Comparison of ENCODE assay signal across 2 cellular contexts in the genomic region with DNA sequence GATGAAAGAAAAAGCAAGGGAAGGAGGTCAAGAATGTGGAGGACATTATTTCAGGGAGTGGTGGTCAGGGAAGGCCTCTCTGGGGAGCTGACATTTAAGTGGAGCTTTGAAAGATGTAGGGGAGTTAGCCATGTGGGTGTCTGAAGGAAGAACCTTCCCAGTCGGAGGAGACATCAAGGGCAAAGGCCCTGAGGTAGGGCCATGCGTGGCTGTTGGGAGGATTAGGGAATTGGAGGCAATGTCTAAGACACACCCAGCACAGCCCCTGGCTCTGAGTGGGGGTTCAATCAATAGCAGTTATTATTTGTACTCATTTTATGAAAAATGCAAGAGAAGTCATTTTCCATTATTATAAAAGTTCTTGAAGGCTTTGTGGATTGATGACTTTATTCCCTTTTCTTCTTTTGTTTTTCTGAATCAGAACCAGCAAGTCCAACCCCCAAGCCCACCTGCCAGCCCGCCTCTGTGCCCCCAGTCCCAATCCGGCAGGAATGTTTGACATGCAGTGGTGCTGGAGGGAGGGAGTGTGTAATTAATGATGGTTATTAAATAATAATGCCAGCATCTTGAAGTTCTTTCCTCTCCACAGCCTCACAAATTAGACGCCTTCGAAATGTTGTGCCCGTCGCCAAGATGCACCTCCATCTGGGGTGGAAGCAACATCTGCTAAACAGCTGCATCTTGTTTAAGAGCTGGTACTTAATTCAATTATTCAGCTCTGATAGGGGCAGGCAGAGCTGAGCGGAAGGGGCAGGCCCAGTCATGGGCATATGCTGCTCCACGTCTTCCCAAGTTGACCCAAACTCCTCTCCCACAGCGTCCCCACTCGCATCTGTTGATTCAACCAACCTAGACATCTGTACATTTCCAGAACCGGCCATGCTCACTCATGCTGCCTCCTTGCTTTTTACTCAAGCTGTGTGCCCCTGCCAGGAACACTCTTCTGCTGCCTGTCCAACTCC.
TF ChIP-seq lines count a peak whose summit lies in the region.

No MANE protein-coding gene starts in this region.

TF ChIP-seq in A549, 52 proteins besides CTCF, POLR2A, EP300 and RAD21:
- TF ChIP-seq BHLHE40 (IDR thresholded peaks at IDR 0.05; ENCODE audit: low read depth, low read length): no peak
- no peak for TF ChIP-seq CBX2 (IDR thresholded peaks at IDR 0.05; ENCODE audit: borderline replicate concordance, low read depth)
- TF ChIP-seq CHD4 (IDR thresholded peaks at IDR 0.05; ENCODE audit: borderline replicate concordance): no peak
- no peak for TF ChIP-seq JUN (IDR thresholded peaks at IDR 0.05)
- TF ChIP-seq CHD2 (IDR thresholded peaks at IDR 0.05; ENCODE audit: low read length, partially characterized antibody): no peak
- TF ChIP-seq RNF2 (IDR thresholded peaks at IDR 0.05; ENCODE audit: borderline replicate concordance, low read depth): no peak
- no peak for TF ChIP-seq ESRRA (IDR thresholded peaks at IDR 0.05; ENCODE audit: borderline replicate concordance, low read length)
- TF ChIP-seq MAFK (IDR thresholded peaks at IDR 0.05; ENCODE audit: partially characterized antibody): no peak
- TF ChIP-seq ZSCAN20 (CRISPR knock-in tag; IDR thresholded peaks at IDR 0.05): no peak
- no peak for TF ChIP-seq PBX3 (IDR thresholded peaks at IDR 0.05)
- no peak for TF ChIP-seq EHMT2 (IDR thresholded peaks at IDR 0.05; ENCODE audit: low read depth)
- no peak for TF ChIP-seq NPAS2 (CRISPR knock-in tag; IDR thresholded peaks at IDR 0.05; ENCODE audit: borderline replicate concordance)
- TF ChIP-seq CEBPB (IDR thresholded peaks at IDR 0.05): no peak
- no peak for TF ChIP-seq PHF8 (IDR thresholded peaks at IDR 0.05; ENCODE audit: borderline replicate concordance, low read depth)
- TF ChIP-seq FOSL2 (IDR thresholded peaks at IDR 0.05): no peak
- TF ChIP-seq FOSL2 (CRISPR knock-in tag; IDR thresholded peaks at IDR 0.05): no peak

TF ChIP-seq in IMR-90, 13 proteins besides CTCF, POLR2A, EP300 and RAD21:
- no peak for TF ChIP-seq CEBPB (IDR thresholded peaks at IDR 0.05; ENCODE audit: low read depth, low read length)
